14 cellular contexts compared by ENCODE assay signal in genomic region chr12:3532931-3533702, GRCh38. TPM values are rescaled to one million over a fixed set of nuclear protein-coding genes. Genes with fewer than 3 reads are reported as not detected.
DNase-seq lines count a peak whose midpoint lies in the region; ATAC-seq and TF ChIP-seq lines count a peak whose summit lies in the region.
"Had no signal": no experiment of that assay in that cellular context is flagged by ENCODE, and none has a peak within 500 bp of the region (broad histone marks: within the 10 kb centered on the region; RNA-seq: fewer than 3 reads in every experiment).

No MANE protein-coding gene starts in this region.

- CTCF ChIA-PET in naive thymus-derived CD4-positive, alpha-beta T cell (lab: Charles Lee): no interaction called here

- POLR2A ChIA-PET in naive thymus-derived CD4-positive, alpha-beta T cell (lab: Charles Lee): no interaction called here

- no peak overlapping the region for H3K27ac Mint-ChIP-seq in naive thymus-derived CD4-positive, alpha-beta T cell

- H3K9ac ChIP-seq in stomach smooth muscle (ENCODE audit: low read length in 2 of 2): no peak overlapping the region

- peaks cover 0 to 33% (median 21%) of the 10 kb centered on the region in 9 donors for H3K4me1 ChIP-seq in heart right ventricle
- peaks cover 3% of the 10 kb centered on the region for H3K4me1 ChIP-seq in right cardiac atrium (ENCODE audit: control insufficient read depth, insufficient read depth, low read length)
- H3K4me1 ChIP-seq in stomach smooth muscle (ENCODE audit: control insufficient read depth, insufficient read depth, low read length): peaks cover 32% of the 10 kb centered on the region
- no peaks in the 10 kb centered on the region for H3K4me1 ChIP-seq in naive thymus-derived CD4-positive, alpha-beta T cell (ENCODE audit: control insufficient read depth in 2 of 2, insufficient read depth in 2 of 2, low read length in 2 of 2)
- H3K4me1 ChIP-seq: Peyer's patch had no signal

- H3K27ac ChIP-seq in heart right ventricle (peak overlapping the region in 7 of 10 donors; percentile 58 to 79 (median 74)), caudate nucleus (ENCODE audit: low read depth, low read length) (peak overlapping the region; percentile 48), right cardiac atrium (ENCODE audit: low read length) (peak overlapping the region; percentile 91), stomach smooth muscle (ENCODE audit: low read length) (peak overlapping the region; percentile 67)
- no peak overlapping the region for H3K27ac ChIP-seq in naive thymus-derived CD4-positive, alpha-beta T cell (ENCODE audit: low read depth, low read length)
- H3K27ac ChIP-seq: C4-2B, Peyer's patch had no signal

- H3K27me3 Mint-ChIP-seq in naive thymus-derived CD4-positive, alpha-beta T cell: peaks cover 4 to 23% (median 7%) of the 10 kb centered on the region in 5 donors

- no peak for DNase-seq in heart right ventricle
- DNase-seq in left cardiac atrium: no peak
- no peak for DNase-seq in caudate nucleus (lab: John Stamatoyannopoulos, UW)
- no peak for DNase-seq in right cardiac atrium
- no peak for DNase-seq in NCI-H2196 treated with DMSO at 0.1 percent for 48 hours (lab: John Stamatoyannopoulos, UW; ENCODE audit: unreplicated experiment)
- DNase-seq in NCI-H2227 (lab: John Stamatoyannopoulos, UW; ENCODE audit: unreplicated experiment): no peak
- DNase-seq in naive thymus-derived CD4-positive, alpha-beta T cell: no peak
- DNase-seq: GDM1, IMR-90, Peyer's patch had no signal

- H3K36me3 ChIP-seq in heart right ventricle: no peaks in the 10 kb centered on the region
- H3K36me3 ChIP-seq in stomach smooth muscle (ENCODE audit: control insufficient read depth in 2 of 2, insufficient read depth in 2 of 2, low read length in 2 of 2): no peaks in the 10 kb centered on the region
- H3K36me3 ChIP-seq in naive thymus-derived CD4-positive, alpha-beta T cell (ENCODE audit: control insufficient read depth in 2 of 3, insufficient read depth in 3 of 3, low read length in 3 of 3): no peaks in the 10 kb centered on the region
- H3K36me3 ChIP-seq: Peyer's patch had no signal

- H3K4me1 Mint-ChIP-seq in naive thymus-derived CD4-positive, alpha-beta T cell: no peaks in the 10 kb centered on the region

- no peaks in the 10 kb centered on the region for H3K27me3 ChIP-seq in heart right ventricle
- H3K27me3 ChIP-seq in right cardiac atrium (ENCODE audit: control insufficient read depth, insufficient read depth): no peaks in the 10 kb centered on the region
- no peaks in the 10 kb centered on the region for H3K27me3 ChIP-seq in stomach smooth muscle (ENCODE audit: control insufficient read depth in 1 of 2, insufficient read depth in 2 of 2, low read length in 2 of 2)
- no peaks in the 10 kb centered on the region for H3K27me3 ChIP-seq in naive thymus-derived CD4-positive, alpha-beta T cell (ENCODE audit: control insufficient read depth in 2 of 2, insufficient read depth in 2 of 2, low read length in 2 of 2)
- H3K27me3 ChIP-seq: Peyer's patch had no signal

- H3K4me3 ChIP-seq in heart right ventricle (no peak overlapping the region), right cardiac atrium (ENCODE audit: low read length) (no peak overlapping the region), stomach smooth muscle (ENCODE audit: low read length in 2 of 2) (no peak overlapping the region)
- H3K4me3 ChIP-seq in naive thymus-derived CD4-positive, alpha-beta T cell (ENCODE audit: low read length): no peak overlapping the region
- H3K4me3 ChIP-seq: Peyer's patch had no signal

- intact Hi-C loops in heart right ventricle (cut with DNase I) (loop anchor here in 3 of 10 donors (5.0 to 10.0 kb wide), 3 partner anchors 72 to 242 kb away; no protein-coding TSS in a partner anchor), left cardiac atrium (cut with DNase I) (loop anchor here in 1 of 2 donors (5.0 kb wide), 1 partner anchor 69 kb away; no protein-coding TSS in a partner anchor), right cardiac atrium (cut with DNase I) (no loop called here)
- intact Hi-C loops in naive thymus-derived CD4-positive, alpha-beta T cell (cut with micrococcal nuclease): no loop called here

- ATAC-seq in heart right ventricle (no peak), left cardiac atrium (no peak), right cardiac atrium (no peak)
- ATAC-seq in naive thymus-derived CD4-positive, alpha-beta T cell: no peak
- ATAC-seq: HCT116 had no signal

- H3K9me3 ChIP-seq in heart right ventricle: peaks cover 0 to 8% (median 0%) of the 10 kb centered on the region in 11 donors
- no peaks in the 10 kb centered on the region for H3K9me3 ChIP-seq in right cardiac atrium (ENCODE audit: control insufficient read depth, low read length)
- no peaks in the 10 kb centered on the region for H3K9me3 ChIP-seq in stomach smooth muscle (ENCODE audit: control insufficient read depth in 2 of 2, low read length in 2 of 2)
- no peaks in the 10 kb centered on the region for H3K9me3 ChIP-seq in naive thymus-derived CD4-positive, alpha-beta T cell (ENCODE audit: control insufficient read depth in 2 of 3, low read length in 3 of 3)

- H3K4me3 Mint-ChIP-seq in naive thymus-derived CD4-positive, alpha-beta T cell: no peak overlapping the region

- no peak for TF ChIP-seq CTCF in heart right ventricle (IDR thresholded peaks at IDR 0.05)

- WGBS in heart right ventricle, 2 donors: 77 to 80% methylated on average over 12 of the region's 12 CpGs
- WGBS in right cardiac atrium: 79% methylated on average over 12 of the region's 12 CpGs

- peaks cover 2 to 13% (median 4%) of the 10 kb centered on the region in 11 donors for H3K9me3 Mint-ChIP-seq in naive thymus-derived CD4-positive, alpha-beta T cell

- H3K36me3 Mint-ChIP-seq in naive thymus-derived CD4-positive, alpha-beta T cell: peaks cover 0 to 7% (median 0%) of the 10 kb centered on the region in 5 donors

RNA-seq across cellular contexts. Expression of gene PRMT8, which starts 42.1 kb away (rescaled TPM):
- total RNA-seq in heart right ventricle (under 1 TPM in 2 of 10 donors, not detected in 8; 0.12 to 0.94 TPM), left cardiac atrium (under 1 TPM; 0.41 to 0.97 TPM), right cardiac atrium (1 to 10 TPM; 1.2 to 6.1 (median 1.8) TPM)
- polyA plus RNA-seq in heart right ventricle (under 1 TPM in 1 of 2 donors, not detected in 1; 0.07 TPM), right cardiac atrium (0.63 TPM)
- total RNA-seq in naive thymus-derived CD4-positive, alpha-beta T cell: not detected
- not detected for polyA plus RNA-seq in naive thymus-derived CD4-positive, alpha-beta T cell
- total RNA-seq: IMR-90, OCI-LY7, Peyer's patch had no signal
- polyA plus RNA-seq: IMR-90 had no signal
